In the genomic region with DNA sequence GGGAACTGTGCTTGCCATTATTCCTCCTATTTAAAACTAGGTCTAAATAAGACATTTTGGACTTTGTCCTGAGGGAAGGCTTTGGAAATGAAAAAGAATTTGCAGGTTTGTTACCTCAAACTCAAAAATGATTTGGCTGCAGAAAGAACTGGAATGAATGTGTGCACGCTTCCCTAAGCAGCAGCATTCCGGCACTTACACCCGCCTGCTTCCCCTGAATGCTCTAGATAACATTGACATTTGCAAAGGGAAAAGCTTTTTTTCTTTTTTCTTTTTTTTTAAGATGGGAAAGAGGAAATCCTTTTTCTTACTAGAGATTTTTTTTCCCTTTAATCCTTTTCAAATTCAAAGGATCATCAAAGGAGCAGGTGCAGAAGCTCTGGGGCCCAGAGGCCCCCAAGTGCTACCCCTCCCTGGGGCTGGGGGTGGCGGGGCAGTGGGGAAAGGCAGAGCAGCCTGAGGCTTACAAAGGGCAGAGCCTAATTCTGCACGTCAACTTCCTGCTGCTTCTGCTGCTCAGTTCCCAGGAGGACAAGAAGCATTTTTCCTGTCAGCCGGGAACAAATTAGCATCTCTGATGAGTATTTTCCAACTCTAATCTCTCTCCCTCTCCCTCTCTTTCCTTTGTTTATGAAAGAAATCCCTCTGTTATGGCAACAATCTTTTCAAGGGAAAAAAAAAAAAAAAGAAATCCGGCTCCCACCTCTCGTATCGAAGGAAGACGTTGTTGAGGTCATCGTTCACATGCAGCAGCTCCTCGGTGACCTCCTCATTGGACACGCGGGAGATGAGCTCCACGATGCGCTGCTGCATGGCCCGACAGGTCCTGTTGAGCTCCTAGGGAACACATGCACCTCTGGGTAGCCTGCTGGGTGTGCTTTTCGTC, we compare ENCODE assay signal across 15 cellular contexts. TPM values are rescaled to one million over a fixed set of nuclear protein-coding genes. Genes with fewer than 3 reads are reported as not detected.
A peak's percentile ranks its signal among the peaks of the same experiment; 100 is the strongest.
DNase-seq lines count a peak whose midpoint lies in the region; FAIRE-seq and TF ChIP-seq lines count a peak whose summit lies in the region.
"Had no signal": no experiment of that assay in that cellular context is flagged by ENCODE, and none has a peak within 500 bp of the region (broad histone marks: within the 10 kb centered on the region; RNA-seq: fewer than 3 reads in every experiment).

No MANE protein-coding gene starts in this region.

- no peaks in the 10 kb centered on the region for H3K27me3 Mint-ChIP-seq in CD8-positive, alpha-beta memory T cell
- H3K27me3 Mint-ChIP-seq: activated B cell treated with CpG ODN at 0.5 μM for 24 hours had no signal

- DNase-seq in brain microvascular endothelial cell = peak; percentile 9
- DNase-seq in left ventricle myocardium inferior = no peak
- no peak for DNase-seq in neuronal stem cell (ENCODE audit: low spot score)
- DNase-seq in EL = no peak
- DNase-seq in CD8-positive, alpha-beta memory T cell = no peak
- no peak for DNase-seq in frontal cortex (ENCODE audit: low spot score in 2 of 2)
- no peak for DNase-seq in posterior vena cava (ENCODE audit: low spot score)
- DNase-seq: activated B cell treated with CpG ODN at 0.5 μM for 24 hours, cortex of kidney, islet precursor cell, NCI-H187, RPMI8226 had no signal

- H3K9me3 Mint-ChIP-seq in CD8-positive, alpha-beta memory T cell = no peaks in the 10 kb centered on the region
- H3K9me3 Mint-ChIP-seq: activated B cell treated with CpG ODN at 0.5 μM for 24 hours; activated T-helper 2 cell treated with anti-CD3 and anti-CD28 coated beads, Interferon-gamma antibody, Interleukin-2, Interleukin-4, amounts not matched to agents 10 μg/mL and 5 μg/mL and 100 μg/mL, durations not matched to agents 14 hours and 24 hours and 36 hours had no signal

- H2BK15ac ChIP-seq in neuronal stem cell (ENCODE audit: low read length) = no peak overlapping the region

- H3K27me3 ChIP-seq in BLaER1 (no peaks in the 10 kb centered on the region), brain microvascular endothelial cell (replicated peaks) (no peaks in the 10 kb centered on the region), left ventricle myocardium inferior (ENCODE audit: low read depth) (no peaks in the 10 kb centered on the region), neuronal stem cell (ENCODE audit: control insufficient read depth in 3 of 3, insufficient read depth in 3 of 3, low read depth in 1 of 3, low read length in 3 of 3) (no peaks in the 10 kb centered on the region)
- no peaks in the 10 kb centered on the region for H3K27me3 ChIP-seq in CD8-positive, alpha-beta memory T cell (ENCODE audit: insufficient read depth, low read length, poor library complexity, severe bottlenecking)

- no peak overlapping the region for H3K4ac ChIP-seq in neuronal stem cell (ENCODE audit: low read length)

- in situ Hi-C loops in brain microvascular endothelial cell (cut with HindIII; ENCODE audit: low pct_ligation_motif_present, low sequenced_read_pairs) = no loop called here

- H2AFZ ChIP-seq in neuronal stem cell (ENCODE audit: low read length) = peak overlapping the region; percentile 76

- no peaks in the 10 kb centered on the region for H3K79me1 ChIP-seq in neuronal stem cell (ENCODE audit: low read depth, low read length)

- TF ChIP-seq CTCF in brain microvascular endothelial cell (IDR thresholded peaks at IDR 0.05; ENCODE audit: low read depth, low read length, missing control alignments) (no peak), left ventricle myocardium inferior (IDR thresholded peaks at IDR 0.05; ENCODE audit: borderline replicate concordance) (no peak)

- no peak overlapping the region for H2BK5ac ChIP-seq in neuronal stem cell (ENCODE audit: low read length)

- H4K91ac ChIP-seq in neuronal stem cell (ENCODE audit: low read depth, low read length, poor library complexity) = no peak overlapping the region

- POLR2A ChIA-PET in CD8-positive, alpha-beta memory T cell (lab: Charles Lee) = interaction anchor here (0.6 kb wide), 1 partner anchor 184 kb away, joined by 3 read pairs; no protein-coding TSS in a partner anchor

- peak overlapping the region; percentile 23 for H2AK5ac ChIP-seq in neuronal stem cell (ENCODE audit: low read depth, low read length)

- peak overlapping the region; percentile 50 for H3K18ac ChIP-seq in neuronal stem cell (ENCODE audit: low read length)

- H3K36me3 ChIP-seq in BLaER1 (no peaks in the 10 kb centered on the region), brain microvascular endothelial cell (replicated peaks) (peaks cover 17% of the 10 kb centered on the region), left ventricle myocardium inferior (peaks cover 30% of the 10 kb centered on the region), neuronal stem cell (replicated peaks in 1 of 2; ENCODE audit: control insufficient read depth in 2 of 2, insufficient read depth in 2 of 2, low read length in 2 of 2) (no peaks in the 10 kb centered on the region)
- peaks cover 13% of the 10 kb centered on the region for H3K36me3 ChIP-seq in CD8-positive, alpha-beta memory T cell (ENCODE audit: insufficient read depth, low read length)

- no peaks in the 10 kb centered on the region for H4K20me1 ChIP-seq in BLaER1

- no peak overlapping the region for H4K8ac ChIP-seq in neuronal stem cell (ENCODE audit: low read depth, low read length)

- peaks cover 71% of the 10 kb centered on the region for H3K4me1 ChIP-seq in BLaER1
- peaks cover 58% of the 10 kb centered on the region for H3K4me1 ChIP-seq in left ventricle myocardium inferior
- H3K4me1 ChIP-seq in neuronal stem cell (ENCODE audit: control insufficient read depth in 2 of 2, insufficient read depth in 1 of 2, low read depth in 1 of 2, low read length in 2 of 2) = peaks cover 12 to 22% of the 10 kb centered on the region in 2 donors
- peaks cover 1% of the 10 kb centered on the region for H3K4me1 ChIP-seq in CD8-positive, alpha-beta memory T cell (ENCODE audit: insufficient read depth, low read length)

- peak overlapping the region; percentile 88 for H3K4me2 ChIP-seq in BLaER1
- H3K4me2 ChIP-seq in neuronal stem cell (ENCODE audit: insufficient read depth, low read length, poor library complexity, severe bottlenecking) = no peak overlapping the region

- H3K14ac ChIP-seq in neuronal stem cell (ENCODE audit: low read length) = no peak overlapping the region

- peaks cover 0 to 4% (median 0%) of the 10 kb centered on the region in 3 donors for H3K4me1 Mint-ChIP-seq in CD8-positive, alpha-beta memory T cell
- H3K4me1 Mint-ChIP-seq: activated B cell treated with CpG ODN at 0.5 μM for 24 hours had no signal

- H2BK120ac ChIP-seq in neuronal stem cell (ENCODE audit: low read depth, low read length) = no peak overlapping the region

- intact Hi-C loops in left ventricle myocardium inferior (cut with micrococcal nuclease) = no loop called here
- intact Hi-C loops in posterior vena cava (cut with DNase I) = no loop called here

- whole genome bisulfite sequencing in neuronal stem cell (ENCODE audit: extremely low coverage in 2 of 2, insufficient read length in 2 of 2, insufficient replicate concordance in 1 of 2), 2 donors = no CpG with 5 or more reads among the region's 18 CpGs

- peak overlapping the region in 1 of 8 donors; percentile 38 for H3K27ac Mint-ChIP-seq in CD8-positive, alpha-beta memory T cell
- H3K27ac Mint-ChIP-seq: activated B cell treated with CpG ODN at 0.5 μM for 24 hours; activated T-helper 2 cell treated with anti-CD3 and anti-CD28 coated beads, Interferon-gamma antibody, Interleukin-2, Interleukin-4, amounts not matched to agents 10 μg/mL and 5 μg/mL and 100 μg/mL, durations not matched to agents 14 hours and 24 hours and 36 hours had no signal

- H3K4me3 Mint-ChIP-seq in CD8-positive, alpha-beta memory T cell = no peak overlapping the region
- H3K4me3 Mint-ChIP-seq: activated B cell treated with CpG ODN at 0.5 μM for 24 hours had no signal

- no peak overlapping the region for H3K23ac ChIP-seq in neuronal stem cell (ENCODE audit: low read depth, low read length, poor library complexity)

- H3K27ac ChIP-seq in BLaER1 = peak overlapping the region; percentile 29; the same call in 1 of the 2 replicates
- no peak overlapping the region for H3K27ac ChIP-seq in brain microvascular endothelial cell
- peak overlapping the region; percentile 77 for H3K27ac ChIP-seq in left ventricle myocardium inferior (replicated peaks)
- no peak overlapping the region for H3K27ac ChIP-seq in neuronal stem cell (replicated peaks; ENCODE audit: low read length)
- H3K27ac ChIP-seq in CD8-positive, alpha-beta memory T cell (ENCODE audit: low read depth, low read length) = no peak overlapping the region

- H3K9ac ChIP-seq in BLaER1 (peak overlapping the region; percentile 54; the same call in 1 of the 2 replicates), neuronal stem cell (ENCODE audit: low read depth, low read length, poor library complexity) (no peak overlapping the region)

- FAIRE-seq in frontal cortex (lab: Jason Lieb, UNC) = no peak
- FAIRE-seq: G401.6 had no signal

- CTCF ChIA-PET in CD8-positive, alpha-beta memory T cell (lab: Charles Lee) = no interaction called here

- no peaks in the 10 kb centered on the region for H3K9me3 ChIP-seq in BLaER1
- no peaks in the 10 kb centered on the region for H3K9me3 ChIP-seq in left ventricle myocardium inferior (replicated peaks)
- no peaks in the 10 kb centered on the region for H3K9me3 ChIP-seq in neuronal stem cell (replicated peaks in 1 of 2; ENCODE audit: control insufficient read depth in 2 of 2, insufficient read depth in 1 of 2, low read depth in 1 of 2, low read length in 2 of 2)
- no peaks in the 10 kb centered on the region for H3K9me3 ChIP-seq in CD8-positive, alpha-beta memory T cell (ENCODE audit: low read length)

- no peak overlapping the region for H2BK12ac ChIP-seq in neuronal stem cell (ENCODE audit: low read length)

- H3K4me3 ChIP-seq in BLaER1 = 0 out of 2 replicates have a peak overlapping the region, but pooled peaks have one; percentile 5
- H3K4me3 ChIP-seq in brain microvascular endothelial cell (ENCODE audit: low read depth, low read length) = no peak overlapping the region
- H3K4me3 ChIP-seq in left ventricle myocardium inferior = peak overlapping the region; percentile 6
- H3K4me3 ChIP-seq in neuronal stem cell (ENCODE audit: low read length in 2 of 2) = peak overlapping the region in 1 of 2 donors; percentile 29
- H3K4me3 ChIP-seq in CD8-positive, alpha-beta memory T cell (ENCODE audit: low read length) = no peak overlapping the region

- peaks cover 0 to 50% (median 8%) of the 10 kb centered on the region in 3 donors for H3K36me3 Mint-ChIP-seq in CD8-positive, alpha-beta memory T cell

RNA-seq across cellular contexts. Expression of gene SREBF1, which starts 32.1 kb away (rescaled TPM):
- total RNA-seq in left ventricle myocardium inferior = 10.2 TPM
- polyA plus RNA-seq in neuronal stem cell (2013, experiment 1 of 2) = 57.8 TPM
- polyA plus RNA-seq in neuronal stem cell (2013, experiment 2 of 2) = 61.7 TPM
- total RNA-seq in CD8-positive, alpha-beta memory T cell = 10 to 100 TPM; 27.2 to 29.6 TPM
- 16.4 TPM for polyA plus RNA-seq in CD8-positive, alpha-beta memory T cell
- total RNA-seq in frontal cortex = 17.5 TPM
- 10 to 100 TPM; 29.3 to 62.7 TPM for total RNA-seq in posterior vena cava

Comparison
In these comparisons a context has a peak if more than half of its experiments do, and no peak if none do; other contexts are left out.
1. H3K27ac ChIP-seq: peak in BLaER1 (single experiment) and left ventricle myocardium inferior (single experiment); none in brain microvascular endothelial cell (single experiment), neuronal stem cell (single experiment) and CD8-positive, alpha-beta memory T cell (single experiment).
2. H3K4me3 ChIP-seq: peak in BLaER1 (single experiment) and left ventricle myocardium inferior (single experiment); none in brain microvascular endothelial cell (single experiment) and CD8-positive, alpha-beta memory T cell (single experiment).